ENCODE assay signal across 14 cellular contexts in the genomic region with DNA sequence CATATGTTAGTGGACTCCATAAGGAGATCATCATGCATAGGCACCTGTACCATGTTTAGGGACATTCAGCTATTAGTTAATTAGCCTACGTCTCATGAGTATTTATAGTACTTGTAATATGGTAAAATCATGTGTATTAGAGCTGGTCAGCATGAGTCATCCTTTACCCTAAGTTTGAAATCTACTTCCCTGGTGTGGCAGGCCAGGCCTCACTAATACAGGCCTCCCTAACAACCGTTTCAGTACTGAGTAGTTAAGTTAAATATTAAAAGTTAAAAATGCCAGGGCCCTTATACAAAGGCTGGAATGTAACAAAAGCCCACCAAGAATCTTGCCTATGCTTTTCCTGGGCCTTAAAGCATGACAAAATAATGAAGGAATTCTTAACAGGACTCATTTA.
DNase-seq lines count a peak whose midpoint lies in the region; ATAC-seq and TF ChIP-seq lines count a peak whose summit lies in the region.
"Had no signal": no experiment of that assay in that cellular context is flagged by ENCODE, and none has a peak within 500 bp of the region (broad histone marks: within the 10 kb centered on the region; RNA-seq: fewer than 3 reads in every experiment).

No MANE protein-coding gene starts in this region.

- H3K4me1 Mint-ChIP-seq in mesothelial cell of epicardium, result peaks cover 4% of the 10 kb centered on the region
- H3K4me1 Mint-ChIP-seq: activated naive CD8-positive, alpha-beta T cell treated with anti-CD3 and anti-CD28 coated beads for 36 hours; naive thymus-derived CD8-positive, alpha-beta T cell had no signal

- peak overlapping the region; percentile 8; the same call in 1 of the 2 replicates for H3K9ac ChIP-seq in HUES64 (ENCODE audit: low read depth, low read length)

- in situ Hi-C loops in brain microvascular endothelial cell (cut with HindIII; ENCODE audit: low pct_ligation_motif_present, low sequenced_read_pairs), result no loop called here

- no peak overlapping the region for H3K27ac Mint-ChIP-seq in mesothelial cell of epicardium
- H3K27ac Mint-ChIP-seq: activated naive CD8-positive, alpha-beta T cell treated with anti-CD3 and anti-CD28 coated beads for 36 hours; T-helper 1 cell treated with Interleukin-12 subunit alpha and Interleukin-12 subunit beta and Interleukin-4 antibody, amounts not matched to agents 30 μg/mL and 1 μg/mL, for 36 hours had no signal

- POLR2A ChIA-PET in BJ (lab: Charles Lee), result interaction anchor here (0.6 kb wide), 2 partner anchors 1102 to 1910 kb away, joined by 3 to 5 read pairs; no protein-coding TSS in a partner anchor

- peaks cover 9% of the 10 kb centered on the region for H3K36me3 Mint-ChIP-seq in mesothelial cell of epicardium
- H3K36me3 Mint-ChIP-seq: activated naive CD8-positive, alpha-beta T cell treated with anti-CD3 and anti-CD28 coated beads for 36 hours; naive thymus-derived CD8-positive, alpha-beta T cell had no signal

- DNase-seq in BJ (ENCODE audit: low read depth), result peak; percentile 4
- DNase-seq in brain microvascular endothelial cell, result peak; percentile 42
- DNase-seq in left kidney (ENCODE audit: low read depth, low spot score), result peak; percentile 42
- no peak for DNase-seq in mesothelial cell of epicardium (ENCODE audit: low spot score in 2 of 2, unreplicated experiment in 2 of 2)
- no peak for DNase-seq in H7
- DNase-seq in OCI-M1 (lab: John Stamatoyannopoulos, UW), result no peak
- DNase-seq: activated naive CD8-positive, alpha-beta T cell treated with anti-CD3 and anti-CD28 coated beads for 36 hours; naive thymus-derived CD8-positive, alpha-beta T cell; NCI-H1092 treated with DMSO at 0.1 percent for 48 hours; NCI-H526 treated with DMSO at 0.1 percent for 48 hours; stimulated activated CD4-positive, alpha-beta T cell treated with anti-CD3 and anti-CD28 coated beads, Interleukin-15, amount 100 ng/mL, for 24 hours had no signal

- no peak for TF ChIP-seq CTCF in BJ (IDR thresholded peaks at IDR 0.05; ENCODE audit: insufficient read depth, low read depth, low read length)
- TF ChIP-seq CTCF in brain microvascular endothelial cell (IDR thresholded peaks at IDR 0.05; ENCODE audit: low read depth, low read length, missing control alignments), result no peak
- no peak for TF ChIP-seq CTCF in mesothelial cell of epicardium (IDR thresholded peaks at IDR 0.05; ENCODE audit: unreplicated experiment)

- no peak for ATAC-seq in GM19351 (IDR thresholded peaks at IDR 0.05; ENCODE audit: unreplicated experiment)
- ATAC-seq: naive thymus-derived CD8-positive, alpha-beta T cell had no signal

- 69% methylated on average over 1 of the region's 2 CpGs for WGBS in HUES64

- H3K4me3 Mint-ChIP-seq in mesothelial cell of epicardium, result no peak overlapping the region
- H3K4me3 Mint-ChIP-seq: activated naive CD8-positive, alpha-beta T cell treated with anti-CD3 and anti-CD28 coated beads for 36 hours; naive thymus-derived CD8-positive, alpha-beta T cell; T-helper 1 cell treated with Interleukin-12 subunit alpha and Interleukin-12 subunit beta and Interleukin-4 antibody, amounts not matched to agents 30 μg/mL and 1 μg/mL, for 36 hours had no signal

- H3K4me3 ChIP-seq in BJ (ENCODE audit: low read depth, low read length) (no peak overlapping the region), HUES64 (ENCODE audit: low read length) (no peak overlapping the region), brain microvascular endothelial cell (ENCODE audit: low read depth, low read length) (no peak overlapping the region), H7 (ENCODE audit: insufficient read depth, low read depth, low read length) (no peak overlapping the region)

- H3K9me3 Mint-ChIP-seq in mesothelial cell of epicardium, result peaks cover 26% of the 10 kb centered on the region
- H3K9me3 Mint-ChIP-seq: activated naive CD8-positive, alpha-beta T cell treated with anti-CD3 and anti-CD28 coated beads for 36 hours had no signal

- H3K36me3 ChIP-seq in BJ (ENCODE audit: control insufficient read depth, insufficient read depth, low read length) (no peaks in the 10 kb centered on the region), HUES64 (ENCODE audit: insufficient read depth, low read length) (no peaks in the 10 kb centered on the region), brain microvascular endothelial cell (replicated peaks) (no peaks in the 10 kb centered on the region), H7 (replicated peaks; ENCODE audit: control insufficient read depth, insufficient read depth, low read length) (no peaks in the 10 kb centered on the region)

- H3K27ac ChIP-seq in HUES64 (ENCODE audit: low read depth, low read length) (peak overlapping the region; percentile 10; the same call in 1 of the 2 replicates), brain microvascular endothelial cell (no peak overlapping the region)

- no peaks in the 10 kb centered on the region for H3K27me3 Mint-ChIP-seq in mesothelial cell of epicardium (ENCODE audit: low read depth)
- H3K27me3 Mint-ChIP-seq: activated naive CD8-positive, alpha-beta T cell treated with anti-CD3 and anti-CD28 coated beads for 36 hours had no signal

- H3K9me3 ChIP-seq in HUES64 (ENCODE audit: insufficient read depth, low read depth, low read length), result no peaks in the 10 kb centered on the region

- peaks cover 41% of the 10 kb centered on the region for H3K4me1 ChIP-seq in HUES64 (ENCODE audit: insufficient read depth, low read length)

- H3K27me3 ChIP-seq in BJ (ENCODE audit: control insufficient read depth, insufficient read depth, low read length) (no peaks in the 10 kb centered on the region), HUES64 (ENCODE audit: insufficient read depth, low read length) (no peaks in the 10 kb centered on the region), brain microvascular endothelial cell (replicated peaks) (no peaks in the 10 kb centered on the region), H7 (ENCODE audit: control insufficient read depth, insufficient read depth, low read length) (no peaks in the 10 kb centered on the region)

- CTCF ChIA-PET in BJ (lab: Yijun Ruan, JAX), result no interaction called here

Comparison
In these comparisons a context has a peak if more than half of its experiments do, and no peak if none do; other contexts are left out.
1. DNase-seq: peak in BJ (single experiment), brain microvascular endothelial cell (single experiment) and left kidney (single experiment); none in mesothelial cell of epicardium (0 of 2), H7 (single experiment) and OCI-M1 (single experiment).